In genomic region chr4:8342651-8343050, GRCh38 we compare ENCODE assay signal across 10 cellular contexts.
DNase-seq lines count a peak whose midpoint lies in the region; ATAC-seq and TF ChIP-seq lines count a peak whose summit lies in the region.
"Had no signal": no experiment of that assay in that cellular context is flagged by ENCODE, and none has a peak within 500 bp of the region (broad histone marks: within the 10 kb centered on the region; RNA-seq: fewer than 3 reads in every experiment).

No MANE protein-coding gene starts in this region.

- in situ Hi-C loops in gastrocnemius medialis (cut with MboI; ENCODE audit: low sequenced_read_pairs in 4 of 4), result no loop called here

- DNase-seq in ELR (ENCODE audit: low read depth) (peak; percentile 15), OCI-LY7 (ENCODE audit: low spot score) (no peak), fibroblast of villous mesenchyme (ENCODE audit: low read depth) (no peak), gastrocnemius medialis (no peak), NCI-H226 (no peak), amniotic stem cell (lab: John Stamatoyannopoulos, UW) (no peak)
- DNase-seq: activated naive CD4-positive, alpha-beta T cell treated with anti-CD3 and anti-CD28 coated beads, Interleukin-2, amount 50 U/mL, for 16 hours; COR-L47; immature natural killer cell had no signal

- no peaks in the 10 kb centered on the region for H3K27me3 ChIP-seq in gastrocnemius medialis

- TF ChIP-seq POLR2A in gastrocnemius medialis (IDR thresholded peaks at IDR 0.05), result no peak

- no peak overlapping the region for H3K4me2 ChIP-seq in OCI-LY7 (ENCODE audit: low read length)

- no peak overlapping the region for H2AFZ ChIP-seq in OCI-LY7 (ENCODE audit: low read length)

- H3K9me3 ChIP-seq in OCI-LY7 (ENCODE audit: low read length), result no peaks in the 10 kb centered on the region
- H3K9me3 ChIP-seq in gastrocnemius medialis, result no peaks in the 10 kb centered on the region

- BruUV-seq in OCI-LY7 (replicated peaks; lab: Mats Ljungman, UMichigan), result no TSS peak

- POLR2A ChIA-PET in OCI-LY7 (lab: Charles Lee), result interaction anchor here (0.5 to 0.7 kb wide), 2 partner anchors 13 to 17 kb away, joined by 3 to 4 read pairs; no protein-coding TSS in a partner anchor

- H3K36me3 ChIP-seq in OCI-LY7 (ENCODE audit: insufficient read depth, low read length) (no peaks in the 10 kb centered on the region), gastrocnemius medialis (no peaks in the 10 kb centered on the region)

- no peaks in the 10 kb centered on the region for H4K20me1 ChIP-seq in OCI-LY7 (ENCODE audit: insufficient read depth, low read length)

- no peak overlapping the region for H3K4me3 ChIP-seq in OCI-LY7 (ENCODE audit: low read depth, low read length, poor library complexity, severe bottlenecking)
- no peak overlapping the region for H3K4me3 ChIP-seq in fibroblast of villous mesenchyme (ENCODE audit: low read depth, low read length)
- H3K4me3 ChIP-seq in gastrocnemius medialis, result no peak overlapping the region

- H3K27ac ChIP-seq in OCI-LY7 (ENCODE audit: low read depth, low read length, poor library complexity, severe bottlenecking), result no peak overlapping the region
- peak overlapping the region; percentile 4 to 40 (median 25) for H3K27ac ChIP-seq in gastrocnemius medialis

- no peaks in the 10 kb centered on the region for H3K4me1 ChIP-seq in OCI-LY7 (ENCODE audit: insufficient read depth, low read length, poor library complexity, severe bottlenecking)
- peaks cover 20 to 23% of the 10 kb centered on the region in 2 donors for H3K4me1 ChIP-seq in gastrocnemius medialis

- TF ChIP-seq CTCF in OCI-LY7 (conservative IDR thresholded peaks at IDR 0.05; ENCODE audit: low read length), result peak; percentile 56
- peak; percentile 23 for TF ChIP-seq CTCF in fibroblast of villous mesenchyme (IDR thresholded peaks at IDR 0.05; ENCODE audit: insufficient read depth, low read depth, low read length)
- TF ChIP-seq CTCF in gastrocnemius medialis (IDR thresholded peaks at IDR 0.05 in 4 of 5, conservative IDR thresholded peaks at IDR 0.05 in 1 of 5), result no peak

- no peaks in the 10 kb centered on the region for H3K9me2 ChIP-seq in OCI-LY7 (ENCODE audit: insufficient read depth, low read length)

- ATAC-seq in gastrocnemius medialis (no peak), GM21528 (IDR thresholded peaks at IDR 0.05; ENCODE audit: low FRiP score, unreplicated experiment) (no peak)

- intact Hi-C loops in OCI-LY7 (cut with micrococcal nuclease; ENCODE audit: unreplicated experiment), result no loop called here
- intact Hi-C loops in gastrocnemius medialis (cut with DNase I; ENCODE audit: low total_unique reads), result loop anchor here (5.0 kb wide), 1 partner anchor 65 kb away; no protein-coding TSS in a partner anchor

- no peaks in the 10 kb centered on the region for H3K79me2 ChIP-seq in OCI-LY7 (ENCODE audit: insufficient read depth, low read depth, low read length)

- CTCF ChIA-PET in OCI-LY7 (lab: Charles Lee; ENCODE audit: unreplicated experiment), result no interaction called here

Comparison
In these comparisons a context has a peak if more than half of its experiments do, and no peak if none do; other contexts are left out.
1. CTCF ChIP-seq: peak in OCI-LY7 (single experiment) and fibroblast of villous mesenchyme (single experiment); none in gastrocnemius medialis (0 of 5).